8 cellular contexts compared by ENCODE assay signal in genomic region chr13:62092949-62093348, GRCh38.
"Had no signal": no experiment of that assay in that cellular context is flagged by ENCODE, and none has a peak within 500 bp of the region (broad histone marks: within the 10 kb centered on the region; RNA-seq: fewer than 3 reads in every experiment).

No MANE protein-coding gene starts in this region.

- H3K4me1 Mint-ChIP-seq: IgD-negative memory B cell had no signal

- DNase-seq: GM23248, GOT3, H7, HFFc6, KBM-7 had no signal

- H3K9ac ChIP-seq: GM23248 had no signal

- H3K27me3 Mint-ChIP-seq: IgD-negative memory B cell had no signal

- H2AFZ ChIP-seq: GM23248 had no signal

- H3K36me3 Mint-ChIP-seq: IgD-negative memory B cell had no signal

- H3K4me3 Mint-ChIP-seq: HFFc6, IgD-negative memory B cell had no signal

- H3K9me3 ChIP-seq: HAP-1 had no signal

- H3K36me3 ChIP-seq: HAP-1 had no signal

- H3K4me3 ChIP-seq: GM23248, HAP-1 had no signal

- H3K27ac Mint-ChIP-seq: HFFc6, IgD-negative memory B cell had no signal

- H3K27ac ChIP-seq: GM23248, HL-60 had no signal
